8 cellular contexts compared by ENCODE assay signal in genomic region chr4:108166441-108167315, GRCh38. TPM values are rescaled to one million over a fixed set of nuclear protein-coding genes. Genes with fewer than 3 reads are reported as not detected.
DNase-seq lines count a peak whose midpoint lies in the region; ATAC-seq, FAIRE-seq and TF ChIP-seq lines count a peak whose summit lies in the region.

No MANE protein-coding gene starts in this region.

- TF ChIP-seq CTCF in ascending aorta (IDR thresholded peaks at IDR 0.05) = no peak
- no peak for TF ChIP-seq CTCF in D721Med (IDR thresholded peaks at IDR 0.05; ENCODE audit: insufficient read depth, missing control alignments)

- H3K27ac ChIP-seq in SK-N-MC (no peak overlapping the region), ascending aorta (no peak overlapping the region)

- DNase-seq in DMS153 treated with DMSO at 0.1 percent for 48 hours (lab: John Stamatoyannopoulos, UW; ENCODE audit: unreplicated experiment) (peak; percentile 34), SK-N-MC (ENCODE audit: low read depth, low spot score) (no peak), ascending aorta (ENCODE audit: low spot score in 2 of 2) (no peak), left colon (peak in 1 of 2 donors; percentile 20), A172 (ENCODE audit: low spot score) (no peak), D721Med (ENCODE audit: insufficient read length, low spot score) (no peak)
- peak; percentile 55 for DNase-seq in stimulated activated CD8-positive, alpha-beta memory T cell treated with anti-CD3 and anti-CD28 coated beads, Interleukin-12 subunit alpha, Interleukin-12 subunit beta, amount 100 ng/mL, for 4 hours (ENCODE audit: low read depth)

- intact Hi-C loops in ascending aorta (cut with DNase I) (loop anchor here (10.0 kb wide), 1 partner anchor 488 kb away; the partner anchor contains the start of gene OSTC), left colon (cut with DNase I, micrococcal nuclease) (no loop called here)

- no peaks in the 10 kb centered on the region for H3K9me3 ChIP-seq in SK-N-MC (ENCODE audit: low read depth, low read length)
- H3K9me3 ChIP-seq in ascending aorta = no peaks in the 10 kb centered on the region

- peaks cover 11 to 21% of the 10 kb centered on the region in 2 donors for H3K4me1 ChIP-seq in ascending aorta

- peaks cover 16% of the 10 kb centered on the region for H3K27me3 ChIP-seq in ascending aorta

- peak overlapping the region; percentile 97 for H3K4me3 ChIP-seq in SK-N-MC
- peak overlapping the region; percentile 66 to 78 for H3K4me3 ChIP-seq in ascending aorta

- ATAC-seq in HG02798 (IDR thresholded peaks at IDR 0.05; ENCODE audit: poor library complexity, unreplicated experiment) (peak; percentile 37), left colon (peak; percentile 44)

- peak overlapping the region; percentile 84 for H3K9ac ChIP-seq in SK-N-MC (ENCODE audit: insufficient read length)

- H3K36me3 ChIP-seq in SK-N-MC (ENCODE audit: insufficient read depth, low read length) = peaks cover 17% of the 10 kb centered on the region
- H3K36me3 ChIP-seq in ascending aorta = no peaks in the 10 kb centered on the region

- no peak for FAIRE-seq in D721Med (lab: Jason Lieb, UNC)

RNA-seq across cellular contexts. Expression of gene LEF1, which starts 2.1 kb away (rescaled TPM):
- total RNA-seq in ascending aorta (not detected), left colon (1 to 10 TPM; 1.4 to 2.3 TPM)
- 4.7 and 6.1 TPM in 2 replicates for total RNA-seq in A172 (2014; rRNA removed; shearing (Covaris generic))

Comparison
In these comparisons a context has a peak if more than half of its experiments do, and no peak if none do; other contexts are left out.
1. DNase-seq: peak in DMS153 treated with DMSO at 0.1 percent for 48 hours (single experiment) and stimulated activated CD8-positive, alpha-beta memory T cell treated with anti-CD3 and anti-CD28 coated beads, Interleukin-12 subunit alpha, Interleukin-12 subunit beta, amount 100 ng/mL, for 4 hours (single experiment); none in SK-N-MC (single experiment), ascending aorta (0 of 2), A172 (single experiment) and D721Med (single experiment).